Comparison of ENCODE assay signal across 1 cellular context in the genomic region with DNA sequence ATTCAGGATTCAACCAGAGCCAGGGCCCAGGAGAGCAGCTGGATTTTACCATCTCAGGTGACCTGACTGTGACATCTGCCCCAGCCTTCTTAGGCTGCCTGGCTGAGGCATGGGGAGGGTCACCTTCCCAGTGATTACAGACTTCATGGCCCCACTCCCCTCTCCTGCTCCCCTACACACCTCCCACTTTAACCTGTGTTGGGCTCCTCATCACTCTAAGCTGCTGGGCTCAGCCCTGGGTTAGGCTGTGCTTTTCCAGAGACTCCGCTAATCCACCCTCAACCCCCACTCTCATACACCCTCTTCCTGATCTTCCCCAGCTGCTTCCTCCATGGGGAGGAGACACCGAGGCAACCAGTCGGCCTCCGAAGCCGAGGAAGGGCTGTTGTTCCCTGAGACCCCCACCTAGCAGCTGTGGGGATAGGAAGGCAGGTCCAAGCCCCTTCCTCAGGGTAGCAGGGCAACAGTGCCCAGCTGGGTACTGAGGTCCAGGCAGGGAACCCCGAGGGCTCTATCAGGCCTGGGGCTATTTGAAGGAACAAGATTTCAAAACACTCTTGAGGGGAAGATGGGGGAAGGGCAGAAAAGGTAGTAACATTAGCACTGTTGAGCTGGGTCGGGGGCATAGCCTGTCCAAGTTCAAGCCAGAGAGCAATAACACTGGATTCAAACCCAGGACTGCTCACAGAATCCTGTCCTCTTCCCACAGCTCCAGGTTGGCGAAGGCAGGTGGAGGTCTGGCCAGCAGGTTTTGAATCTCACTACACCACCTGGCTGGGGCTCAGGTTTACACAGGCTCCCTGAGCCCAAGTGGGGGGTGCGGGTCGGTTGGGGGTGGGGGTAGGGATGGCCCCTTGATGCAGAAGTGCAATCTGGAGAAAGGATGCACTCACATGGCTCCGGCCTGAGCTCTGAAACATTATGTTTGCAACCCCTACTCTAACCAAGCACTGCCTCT.
TF ChIP-seq lines count a peak whose summit lies in the region.

No MANE protein-coding gene starts in this region.

TF ChIP-seq in WTC11, 78 proteins besides CTCF, POLR2A, EP300 and RAD21 (continued from another document):
- TF ChIP-seq, protein P1, sequence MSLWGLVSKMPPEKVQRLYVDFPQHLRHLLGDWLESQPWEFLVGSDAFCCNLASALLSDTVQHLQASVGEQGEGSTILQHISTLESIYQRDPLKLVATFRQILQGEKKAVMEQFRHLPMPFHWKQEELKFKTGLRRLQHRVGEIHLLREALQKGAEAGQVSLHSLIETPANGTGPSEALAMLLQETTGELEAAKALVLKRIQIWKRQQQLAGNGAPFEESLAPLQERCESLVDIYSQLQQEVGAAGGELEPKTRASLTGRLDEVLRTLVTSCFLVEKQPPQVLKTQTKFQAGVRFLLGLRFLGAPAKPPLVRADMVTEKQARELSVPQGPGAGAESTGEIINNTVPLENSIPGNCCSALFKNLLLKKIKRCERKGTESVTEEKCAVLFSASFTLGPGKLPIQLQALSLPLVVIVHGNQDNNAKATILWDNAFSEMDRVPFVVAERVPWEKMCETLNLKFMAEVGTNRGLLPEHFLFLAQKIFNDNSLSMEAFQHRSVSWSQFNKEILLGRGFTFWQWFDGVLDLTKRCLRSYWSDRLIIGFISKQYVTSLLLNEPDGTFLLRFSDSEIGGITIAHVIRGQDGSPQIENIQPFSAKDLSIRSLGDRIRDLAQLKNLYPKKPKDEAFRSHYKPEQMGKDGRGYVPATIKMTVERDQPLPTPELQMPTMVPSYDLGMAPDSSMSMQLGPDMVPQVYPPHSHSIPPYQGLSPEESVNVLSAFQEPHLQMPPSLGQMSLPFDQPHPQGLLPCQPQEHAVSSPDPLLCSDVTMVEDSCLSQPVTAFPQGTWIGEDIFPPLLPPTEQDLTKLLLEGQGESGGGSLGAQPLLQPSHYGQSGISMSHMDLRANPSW (CRISPR knock-in tag; conservative IDR thresholded peaks at IDR 0.05; ENCODE audit: low read depth): no peak
- TF ChIP-seq, protein P2, sequence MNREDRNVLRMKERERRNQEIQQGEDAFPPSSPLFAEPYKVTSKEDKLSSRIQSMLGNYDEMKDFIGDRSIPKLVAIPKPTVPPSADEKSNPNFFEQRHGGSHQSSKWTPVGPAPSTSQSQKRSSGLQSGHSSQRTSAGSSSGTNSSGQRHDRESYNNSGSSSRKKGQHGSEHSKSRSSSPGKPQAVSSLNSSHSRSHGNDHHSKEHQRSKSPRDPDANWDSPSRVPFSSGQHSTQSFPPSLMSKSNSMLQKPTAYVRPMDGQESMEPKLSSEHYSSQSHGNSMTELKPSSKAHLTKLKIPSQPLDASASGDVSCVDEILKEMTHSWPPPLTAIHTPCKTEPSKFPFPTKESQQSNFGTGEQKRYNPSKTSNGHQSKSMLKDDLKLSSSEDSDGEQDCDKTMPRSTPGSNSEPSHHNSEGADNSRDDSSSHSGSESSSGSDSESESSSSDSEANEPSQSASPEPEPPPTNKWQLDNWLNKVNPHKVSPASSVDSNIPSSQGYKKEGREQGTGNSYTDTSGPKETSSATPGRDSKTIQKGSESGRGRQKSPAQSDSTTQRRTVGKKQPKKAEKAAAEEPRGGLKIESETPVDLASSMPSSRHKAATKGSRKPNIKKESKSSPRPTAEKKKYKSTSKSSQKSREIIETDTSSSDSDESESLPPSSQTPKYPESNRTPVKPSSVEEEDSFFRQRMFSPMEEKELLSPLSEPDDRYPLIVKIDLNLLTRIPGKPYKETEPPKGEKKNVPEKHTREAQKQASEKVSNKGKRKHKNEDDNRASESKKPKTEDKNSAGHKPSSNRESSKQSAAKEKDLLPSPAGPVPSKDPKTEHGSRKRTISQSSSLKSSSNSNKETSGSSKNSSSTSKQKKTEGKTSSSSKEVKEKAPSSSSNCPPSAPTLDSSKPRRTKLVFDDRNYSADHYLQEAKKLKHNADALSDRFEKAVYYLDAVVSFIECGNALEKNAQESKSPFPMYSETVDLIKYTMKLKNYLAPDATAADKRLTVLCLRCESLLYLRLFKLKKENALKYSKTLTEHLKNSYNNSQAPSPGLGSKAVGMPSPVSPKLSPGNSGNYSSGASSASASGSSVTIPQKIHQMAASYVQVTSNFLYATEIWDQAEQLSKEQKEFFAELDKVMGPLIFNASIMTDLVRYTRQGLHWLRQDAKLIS (CRISPR knock-in tag; IDR thresholded peaks at IDR 0.05; ENCODE audit: borderline replicate concordance): no peak
- TF ChIP-seq ELF4 (CRISPR knock-in tag; IDR thresholded peaks at IDR 0.05; ENCODE audit: low read depth): no peak
- TF ChIP-seq NFE2L1 (CRISPR knock-in tag; IDR thresholded peaks at IDR 0.05): no peak
- TF ChIP-seq, protein P3, sequence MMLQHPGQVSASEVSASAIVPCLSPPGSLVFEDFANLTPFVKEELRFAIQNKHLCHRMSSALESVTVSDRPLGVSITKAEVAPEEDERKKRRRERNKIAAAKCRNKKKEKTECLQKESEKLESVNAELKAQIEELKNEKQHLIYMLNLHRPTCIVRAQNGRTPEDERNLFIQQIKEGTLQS (CRISPR knock-in tag; conservative IDR thresholded peaks at IDR 0.05): no peak
- TF ChIP-seq, protein P4, sequence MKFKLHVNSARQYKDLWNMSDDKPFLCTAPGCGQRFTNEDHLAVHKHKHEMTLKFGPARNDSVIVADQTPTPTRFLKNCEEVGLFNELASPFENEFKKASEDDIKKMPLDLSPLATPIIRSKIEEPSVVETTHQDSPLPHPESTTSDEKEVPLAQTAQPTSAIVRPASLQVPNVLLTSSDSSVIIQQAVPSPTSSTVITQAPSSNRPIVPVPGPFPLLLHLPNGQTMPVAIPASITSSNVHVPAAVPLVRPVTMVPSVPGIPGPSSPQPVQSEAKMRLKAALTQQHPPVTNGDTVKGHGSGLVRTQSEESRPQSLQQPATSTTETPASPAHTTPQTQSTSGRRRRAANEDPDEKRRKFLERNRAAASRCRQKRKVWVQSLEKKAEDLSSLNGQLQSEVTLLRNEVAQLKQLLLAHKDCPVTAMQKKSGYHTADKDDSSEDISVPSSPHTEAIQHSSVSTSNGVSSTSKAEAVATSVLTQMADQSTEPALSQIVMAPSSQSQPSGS (CRISPR knock-in tag; IDR thresholded peaks at IDR 0.05; ENCODE audit: borderline replicate concordance, low read depth): no peak
- TF ChIP-seq ZNF423 (CRISPR knock-in tag; IDR thresholded peaks at IDR 0.05): no peak
- TF ChIP-seq, protein P5, sequence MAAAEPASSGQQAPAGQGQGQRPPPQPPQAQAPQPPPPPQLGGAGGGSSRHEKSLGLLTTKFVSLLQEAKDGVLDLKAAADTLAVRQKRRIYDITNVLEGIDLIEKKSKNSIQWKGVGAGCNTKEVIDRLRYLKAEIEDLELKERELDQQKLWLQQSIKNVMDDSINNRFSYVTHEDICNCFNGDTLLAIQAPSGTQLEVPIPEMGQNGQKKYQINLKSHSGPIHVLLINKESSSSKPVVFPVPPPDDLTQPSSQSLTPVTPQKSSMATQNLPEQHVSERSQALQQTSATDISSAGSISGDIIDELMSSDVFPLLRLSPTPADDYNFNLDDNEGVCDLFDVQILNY (CRISPR knock-in tag; IDR thresholded peaks at IDR 0.05): no peak
- TF ChIP-seq, protein P6, sequence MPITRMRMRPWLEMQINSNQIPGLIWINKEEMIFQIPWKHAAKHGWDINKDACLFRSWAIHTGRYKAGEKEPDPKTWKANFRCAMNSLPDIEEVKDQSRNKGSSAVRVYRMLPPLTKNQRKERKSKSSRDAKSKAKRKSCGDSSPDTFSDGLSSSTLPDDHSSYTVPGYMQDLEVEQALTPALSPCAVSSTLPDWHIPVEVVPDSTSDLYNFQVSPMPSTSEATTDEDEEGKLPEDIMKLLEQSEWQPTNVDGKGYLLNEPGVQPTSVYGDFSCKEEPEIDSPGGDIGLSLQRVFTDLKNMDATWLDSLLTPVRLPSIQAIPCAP (CRISPR knock-in tag; IDR thresholded peaks at IDR 0.05): no peak
- TF ChIP-seq, protein P7, sequence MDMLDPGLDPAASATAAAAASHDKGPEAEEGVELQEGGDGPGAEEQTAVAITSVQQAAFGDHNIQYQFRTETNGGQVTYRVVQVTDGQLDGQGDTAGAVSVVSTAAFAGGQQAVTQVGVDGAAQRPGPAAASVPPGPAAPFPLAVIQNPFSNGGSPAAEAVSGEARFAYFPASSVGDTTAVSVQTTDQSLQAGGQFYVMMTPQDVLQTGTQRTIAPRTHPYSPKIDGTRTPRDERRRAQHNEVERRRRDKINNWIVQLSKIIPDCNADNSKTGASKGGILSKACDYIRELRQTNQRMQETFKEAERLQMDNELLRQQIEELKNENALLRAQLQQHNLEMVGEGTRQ (CRISPR knock-in tag; IDR thresholded peaks at IDR 0.05): no peak
- TF ChIP-seq ZNF317 (CRISPR knock-in tag; IDR thresholded peaks at IDR 0.05; ENCODE audit: borderline replicate concordance, low read depth): no peak
